ENCODE assay signal across 24 cellular contexts in the genomic region with DNA sequence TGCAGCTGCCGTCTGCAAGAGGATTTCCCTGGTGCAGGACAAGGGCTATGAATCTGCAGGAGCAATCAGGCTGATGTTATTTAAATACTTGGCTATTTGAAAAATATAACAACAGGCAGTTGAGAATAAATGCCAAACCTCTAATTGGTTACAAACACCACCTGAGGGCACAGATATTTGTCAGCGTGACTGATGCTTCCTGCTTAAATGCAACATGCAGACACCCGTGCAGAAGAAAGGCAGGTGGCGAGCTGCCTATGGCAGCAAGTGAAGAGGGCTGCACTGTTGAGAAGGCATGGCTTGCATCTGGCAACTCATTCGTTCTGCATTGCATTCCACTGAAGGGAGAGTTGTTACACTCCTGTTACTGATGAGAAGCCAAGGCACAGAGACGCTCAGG.
DNase-seq lines count a peak whose midpoint lies in the region; ATAC-seq, FAIRE-seq and TF ChIP-seq lines count a peak whose summit lies in the region.
"Had no signal": no experiment of that assay in that cellular context is flagged by ENCODE, and none has a peak within 500 bp of the region (broad histone marks: within the 10 kb centered on the region; RNA-seq: fewer than 3 reads in every experiment).

No MANE protein-coding gene starts in this region.

- H3K9me1 ChIP-seq in keratinocyte (ENCODE audit: control insufficient read depth, extremely low read depth, insufficient read depth, low read length): no peaks in the 10 kb centered on the region

- no peaks in the 10 kb centered on the region for H3K79me2 ChIP-seq in keratinocyte (ENCODE audit: control insufficient read depth, insufficient read depth, low read length)

- peaks cover 9% of the 10 kb centered on the region; the same call in 1 of the 2 replicates for H3K36me3 ChIP-seq in BLaER1
- no peaks in the 10 kb centered on the region for H3K36me3 ChIP-seq in keratinocyte (ENCODE audit: control insufficient read depth in 2 of 2, extremely low read depth in 1 of 2, insufficient read depth in 2 of 2, low read length in 2 of 2)
- H3K36me3 ChIP-seq: HAP-1, Peyer's patch had no signal

- ATAC-seq in GM21515 (IDR thresholded peaks at IDR 0.05; ENCODE audit: unreplicated experiment) (no peak), left colon (no peak)

- H3K4me1 ChIP-seq in BLaER1 (peaks cover 16% of the 10 kb centered on the region), keratinocyte (ENCODE audit: control insufficient read depth, extremely low read depth, insufficient read depth, low read length) (peaks cover 41% of the 10 kb centered on the region)
- H3K4me1 ChIP-seq: HAP-1 had no signal

- intact Hi-C loops in left colon (cut with DNase I, micrococcal nuclease): no loop called here

- DNase-seq in NCI-H1417 (lab: John Stamatoyannopoulos, UW) (peak in 2 of 3 experiments; percentile 47 to 84), NCI-H1417 treated with DMSO at 0.1 percent for 48 hours (lab: John Stamatoyannopoulos, UW) (no peak), RWPE1 (ENCODE audit: low spot score) (peak; percentile 18), keratinocyte (ENCODE audit: low read depth, low spot score) (peak; percentile 76), NCI-H2171 treated with DMSO at 0.1 percent for 48 hours (lab: John Stamatoyannopoulos, UW) (no peak), left colon (no peak)
- DNase-seq: 8988T; CD4-positive, alpha-beta T cell; GOT3; HFFc6; IMR-90; KG1; NCI-H1048; NCI-H146; NCI-H1930; NCI-H446 treated with DMSO at 0.1 percent for 48 hours; NCI-H526; Peyer's patch had no signal

- peak overlapping the region; percentile 11; the same call in 1 of the 2 replicates for H3K4me2 ChIP-seq in BLaER1
- H3K4me2 ChIP-seq in keratinocyte (ENCODE audit: control insufficient read depth, extremely low read depth, insufficient read depth, low read depth, low read length): no peak overlapping the region

- dilution Hi-C loops in keratinocyte (cut with MboI; ENCODE audit: extremely low pct_ligation_motif_present, low sequenced_read_pairs): no loop called here

- POLR2A ChIA-PET in RWPE1 (lab: Yijun Ruan, JAX; ENCODE audit: low non-redundant PET): no interaction called here

- no peak overlapping the region for H2AFZ ChIP-seq in keratinocyte (ENCODE audit: control insufficient read depth, low read length)

- H4K20me1 ChIP-seq in BLaER1: no peaks in the 10 kb centered on the region
- no peaks in the 10 kb centered on the region for H4K20me1 ChIP-seq in keratinocyte (ENCODE audit: control insufficient read depth, extremely low read depth, insufficient read depth, low read length)
- H4K20me1 ChIP-seq: BLaER1 treated with 17β-estradiol and CSF1 and Interleukin-3, amounts not matched to agents 10 nM and 100 nM had no signal

- H3K27me3 ChIP-seq in BLaER1: no peaks in the 10 kb centered on the region
- H3K27me3 ChIP-seq in keratinocyte (ENCODE audit: control insufficient read depth, extremely low read depth, insufficient read depth, low read length): no peaks in the 10 kb centered on the region
- H3K27me3 ChIP-seq: BLaER1 treated with 17β-estradiol and CSF1 and Interleukin-3, amounts not matched to agents 10 nM and 100 nM; Peyer's patch had no signal

- TF ChIP-seq CTCF in RWPE1 (conservative IDR thresholded peaks at IDR 0.05; ENCODE audit: low read depth) (no peak), keratinocyte (optimal IDR thresholded peaks at IDR 0.05 in 1 of 3, IDR thresholded peaks at IDR 0.05 in 1 of 3, conservative IDR thresholded peaks at IDR 0.05 in 1 of 3; ENCODE audit: extremely low read depth in 1 of 3, insufficient read depth in 2 of 3, low read length in 3 of 3) (peak in 1 of 3 experiments; percentile 1)

- peak; percentile 59 for FAIRE-seq in keratinocyte (lab: Jason Lieb, UNC)
- FAIRE-seq: D721Med, G401.6 had no signal

- no peak overlapping the region for H3K4me3 ChIP-seq in BLaER1
- no peak overlapping the region for H3K4me3 ChIP-seq in keratinocyte (ENCODE audit: control insufficient read depth in 2 of 3, extremely low read depth in 1 of 3, insufficient read depth in 2 of 3, low read depth in 1 of 3, low read length in 3 of 3)
- H3K4me3 ChIP-seq: BLaER1 treated with 17β-estradiol and CSF1 and Interleukin-3, amounts not matched to agents 10 nM and 100 nM; HAP-1; Peyer's patch had no signal

- H3K9me3 ChIP-seq in BLaER1 (peaks cover 21% of the 10 kb centered on the region), keratinocyte (ENCODE audit: control insufficient read depth, low read depth, low read length) (no peaks in the 10 kb centered on the region)
- H3K9me3 ChIP-seq: HAP-1, Peyer's patch had no signal

- CTCF ChIA-PET in RWPE1 (lab: Yijun Ruan, JAX): interaction anchor here (0.7 kb wide), 1 partner anchor 27 kb away, joined by 3 read pairs; no protein-coding TSS in a partner anchor

- H3K9ac ChIP-seq in BLaER1: no peak overlapping the region
- H3K9ac ChIP-seq in keratinocyte (ENCODE audit: control insufficient read depth, extremely low read depth, insufficient read depth, low read length): no peak overlapping the region
- H3K9ac ChIP-seq: BLaER1 treated with 17β-estradiol and CSF1 and Interleukin-3, amounts not matched to agents 10 nM and 100 nM had no signal

- no peak overlapping the region for H3K27ac ChIP-seq in BLaER1
- peak overlapping the region; percentile 28 for H3K27ac ChIP-seq in RWPE1
- no peak overlapping the region for H3K27ac ChIP-seq in keratinocyte (ENCODE audit: control insufficient read depth, insufficient read depth, low read length)
- H3K27ac ChIP-seq: BLaER1 treated with 17β-estradiol and CSF1 and Interleukin-3, amounts not matched to agents 10 nM and 100 nM; Peyer's patch had no signal

Comparison
In these comparisons a context has a peak if more than half of its experiments do, and no peak if none do; other contexts are left out.
1. DNase-seq: peak in NCI-H1417 (2 of 3), RWPE1 (single experiment) and keratinocyte (single experiment); none in NCI-H1417 treated with DMSO at 0.1 percent for 48 hours (single experiment), NCI-H2171 treated with DMSO at 0.1 percent for 48 hours (single experiment) and left colon (0 of 2).